17 cellular contexts compared by ENCODE assay signal in the genomic region with DNA sequence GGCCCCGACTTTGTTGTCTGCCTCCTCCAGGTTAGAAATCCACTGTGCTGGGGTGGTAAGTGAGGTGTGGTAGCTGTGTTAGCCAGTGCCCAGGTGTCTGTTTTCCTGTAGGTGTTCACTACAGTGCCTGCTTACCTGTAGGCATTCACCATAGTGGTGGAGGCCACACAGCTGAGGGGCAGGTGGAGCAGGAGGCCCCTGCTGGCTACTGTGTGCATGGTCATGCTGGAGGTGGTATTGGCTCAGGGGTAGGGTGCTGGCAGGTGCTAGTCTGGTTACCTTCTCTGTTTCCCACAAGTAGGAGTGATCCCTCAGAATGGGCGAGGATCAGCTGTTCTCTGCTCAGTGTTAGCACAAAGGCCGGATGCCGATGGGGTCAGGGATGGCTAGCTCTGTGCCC.
DNase-seq lines count a peak whose midpoint lies in the region; ATAC-seq, FAIRE-seq and TF ChIP-seq lines count a peak whose summit lies in the region.
"Had no signal": no experiment of that assay in that cellular context is flagged by ENCODE, and none has a peak within 500 bp of the region (broad histone marks: within the 10 kb centered on the region; RNA-seq: fewer than 3 reads in every experiment).

No MANE protein-coding gene starts in this region.

- BruUV-seq in HepG2 (replicated peaks; lab: Mats Ljungman, UMichigan): no TSS peak

- H3K23ac ChIP-seq in H9 (ENCODE audit: insufficient read length, low read depth, low read length): no peak overlapping the region

- POLR2A ChIA-PET in HepG2 (lab: Yijun Ruan, JAX): no interaction called here

- intact Hi-C loops in HepG2 (cut with micrococcal nuclease; ENCODE audit: unreplicated experiment): no loop called here
- intact Hi-C loops in aorta (cut with DNase I): no loop called here

- no peaks in the 10 kb centered on the region for H3K4me1 Mint-ChIP-seq in H9
- no peaks in the 10 kb centered on the region for H3K4me1 Mint-ChIP-seq in endodermal cell
- no peaks in the 10 kb centered on the region for H3K4me1 Mint-ChIP-seq in stimulated activated memory B cell treated with anti-CD40 and anti-IgM and Interleukin-4, amounts not matched to agents 10 μg/mL and 1 μg/mL and 100 μg/mL, for 72 hours
- H3K4me1 Mint-ChIP-seq: CD4-positive, CD25-positive, alpha-beta regulatory T cell; CD8-positive, alpha-beta memory T cell had no signal

- no peak overlapping the region for H4K8ac ChIP-seq in H9 (replicated peaks; ENCODE audit: insufficient read length, low read depth, low read length)

- no peaks in the 10 kb centered on the region for H3K9me3 ChIP-seq in H9 (ENCODE audit: control insufficient read depth, low read depth, low read length)
- peaks cover 22% of the 10 kb centered on the region for H3K9me3 ChIP-seq in endodermal cell (ENCODE audit: control insufficient read depth, low read length)
- no peaks in the 10 kb centered on the region for H3K9me3 ChIP-seq in HepG2 (ENCODE audit: low read length)
- no peaks in the 10 kb centered on the region for H3K9me3 ChIP-seq in aorta (ENCODE audit: control insufficient read depth, low read length)
- H3K9me3 ChIP-seq: BE2C had no signal

- H3K27me3 Mint-ChIP-seq in H9 (ENCODE audit: low read depth) (no peaks in the 10 kb centered on the region), endodermal cell (ENCODE audit: insufficient read depth) (no peaks in the 10 kb centered on the region)
- no peaks in the 10 kb centered on the region for H3K27me3 Mint-ChIP-seq in stimulated activated memory B cell treated with anti-CD40 and anti-IgM and Interleukin-4, amounts not matched to agents 10 μg/mL and 1 μg/mL and 100 μg/mL, for 72 hours
- H3K27me3 Mint-ChIP-seq: CD4-positive, CD25-positive, alpha-beta regulatory T cell had no signal

- no peak for TF ChIP-seq EP300 in HepG2 (IDR thresholded peaks at IDR 0.05; ENCODE audit: low read depth in 2 of 2, low read length in 2 of 2)
- TF ChIP-seq EP300 in HepG2 (CRISPR knock-in tag; IDR thresholded peaks at IDR 0.05; ENCODE audit: borderline replicate concordance): no peak

- no CpG with 5 or more reads among the region's 4 CpGs for WGBS in H9 (ENCODE audit: extremely low coverage, insufficient read length, low lambda C conversion rate)
- WGBS in endodermal cell (ENCODE audit: insufficient coverage in 1 of 2, insufficient read length in 1 of 2), 2 experiments: 91 to 94% methylated on average over 4 of the region's 4 CpGs
- 61% methylated on average over 3 of the region's 4 CpGs for WGBS in HepG2 (ENCODE audit: low lambda C conversion rate)
- 89 to 92% methylated on average over 4 of the region's 4 CpGs for WGBS in aorta, 2 donors

- no peak overlapping the region for H4K91ac ChIP-seq in H9 (ENCODE audit: insufficient read length, low read depth, low read length)

- H4K5ac ChIP-seq in H9 (ENCODE audit: insufficient read length, low read depth, low read length): no peak overlapping the region

- H3K9me3 Mint-ChIP-seq in H9 (peaks cover 37% of the 10 kb centered on the region in 2 experiments), endodermal cell (peaks cover 28% of the 10 kb centered on the region)
- H3K9me3 Mint-ChIP-seq in stimulated activated memory B cell treated with anti-CD40 and anti-IgM and Interleukin-4, amounts not matched to agents 10 μg/mL and 1 μg/mL and 100 μg/mL, for 72 hours: peaks cover 22% of the 10 kb centered on the region

- H3K27ac ChIP-seq in H9 (ENCODE audit: insufficient read length, low read depth, low read length) (no peak overlapping the region), endodermal cell (ENCODE audit: low read depth, low read length) (no peak overlapping the region), HepG2 (ENCODE audit: extremely low read length, insufficient read depth, low read length) (no peak overlapping the region), aorta (ENCODE audit: low read depth in 1 of 2, low read length in 2 of 2) (no peak overlapping the region)

- H3T11ph ChIP-seq in H9 (ENCODE audit: low read length): no peak overlapping the region

- no peak overlapping the region for H2BK15ac ChIP-seq in H9 (ENCODE audit: low read depth, low read length)

- H3K56ac ChIP-seq in H9 (ENCODE audit: insufficient read length, low read depth, low read length): no peak overlapping the region

- H3K79me1 ChIP-seq in H9 (ENCODE audit: insufficient read depth, low read depth, low read length, poor library complexity, severe bottlenecking): no peaks in the 10 kb centered on the region

- no peak overlapping the region for H2BK12ac ChIP-seq in H9 (ENCODE audit: insufficient read length, low read depth, low read length)

- H2AFZ ChIP-seq in H9 (ENCODE audit: low read length): no peak overlapping the region
- no peak overlapping the region for H2AFZ ChIP-seq in HepG2 (ENCODE audit: low read length)

- no peak overlapping the region for H3K18ac ChIP-seq in H9 (ENCODE audit: insufficient read length, low read depth, low read length)

- H3K4me2 ChIP-seq in H9 (ENCODE audit: insufficient read depth, insufficient read length, low read length) (no peak overlapping the region), HepG2 (ENCODE audit: low read depth, low read length) (no peak overlapping the region)

- ATAC-seq in HepG2 (peak; percentile 59), aorta (ENCODE audit: low FRiP score) (peak; percentile 48)
- no peak for ATAC-seq in stimulated activated memory B cell treated with anti-CD40 and anti-IgM and Interleukin-4, amounts not matched to agents 10 μg/mL and 1 μg/mL and 100 μg/mL, for 72 hours
- ATAC-seq: GM12878 had no signal

- no peak for TF ChIP-seq POLR2A in HepG2 (IDR thresholded peaks at IDR 0.05; ENCODE audit: insufficient read depth in 1 of 2, low read depth in 2 of 2, low read length in 2 of 2)

- no peak overlapping the region for H3K14ac ChIP-seq in H9 (ENCODE audit: insufficient read depth, low read length)

- H3K4me3 Mint-ChIP-seq in H9 (no peak overlapping the region), endodermal cell (no peak overlapping the region)
- no peak overlapping the region for H3K4me3 Mint-ChIP-seq in stimulated activated memory B cell treated with anti-CD40 and anti-IgM and Interleukin-4, amounts not matched to agents 10 μg/mL and 1 μg/mL and 100 μg/mL, for 72 hours
- H3K4me3 Mint-ChIP-seq: CD4-positive, CD25-positive, alpha-beta regulatory T cell; CD8-positive, alpha-beta memory T cell had no signal

- DNase-seq in H9 (no peak), endodermal cell (peak; percentile 58), HepG2 (ENCODE audit: low spot score) (no peak), aorta (peak in 1 of 2 donors; percentile 26), SKM-1 (lab: John Stamatoyannopoulos, UW; ENCODE audit: unreplicated experiment) (no peak), NCI-H345 treated with DMSO at 0.1 percent for 48 hours (lab: John Stamatoyannopoulos, UW; ENCODE audit: unreplicated experiment) (no peak)
- DNase-seq: BE2C; C1 segment of cervical spinal cord; Caco-2; CD4-positive, CD25-positive, alpha-beta regulatory T cell; CD8-positive, alpha-beta memory T cell; DMS153; DMS79 treated with DMSO at 0.1 percent for 48 hours; HCEC 1CT; KG1 had no signal

- H3K4me3 ChIP-seq in endodermal cell (ENCODE audit: low read length): no peak overlapping the region
- no peak overlapping the region for H3K4me3 ChIP-seq in HepG2 (replicated peaks in 1 of 3; ENCODE audit: insufficient read depth in 1 of 3, low read depth in 2 of 3, low read length in 3 of 3)
- no peak overlapping the region for H3K4me3 ChIP-seq in aorta (ENCODE audit: low read length in 2 of 2)
- H3K4me3 ChIP-seq: GM12878 had no signal

- no peak overlapping the region for H2BK20ac ChIP-seq in H9 (ENCODE audit: low read depth, low read length, poor library complexity, severe bottlenecking)

- H4K20me1 ChIP-seq in H9 (ENCODE audit: control insufficient read depth, insufficient read depth, insufficient read length) (no peaks in the 10 kb centered on the region), HepG2 (ENCODE audit: insufficient read depth, low read length) (no peaks in the 10 kb centered on the region)

- in situ Hi-C loops in HepG2 (cut with HindIII; ENCODE audit: extremely low pct_ligation_motif_present, low pct_unique_long_range_greater_than_20kb): no loop called here

- H3K23me2 ChIP-seq in H9 (ENCODE audit: insufficient read length, low read depth, low read length, poor library complexity, severe bottlenecking): no peaks in the 10 kb centered on the region

- H3K27ac Mint-ChIP-seq in H9 (no peak overlapping the region; a peak in 1 of 7 replicates), endodermal cell (no peak overlapping the region)
- H3K27ac Mint-ChIP-seq in stimulated activated memory B cell treated with anti-CD40 and anti-IgM and Interleukin-4, amounts not matched to agents 10 μg/mL and 1 μg/mL and 100 μg/mL, for 72 hours: no peak overlapping the region
- H3K27ac Mint-ChIP-seq: CD4-positive, CD25-positive, alpha-beta regulatory T cell; CD8-positive, alpha-beta memory T cell had no signal

- CTCF ChIA-PET in HepG2 (lab: Yijun Ruan, JAX; ENCODE audit: low intra/inter-chr PET ratio, low total read pairs): no interaction called here

- H3K27me3 ChIP-seq in H9 (ENCODE audit: insufficient read depth, low read length): no peaks in the 10 kb centered on the region
- H3K27me3 ChIP-seq in endodermal cell (ENCODE audit: control insufficient read depth, insufficient read depth, low read length, poor library complexity, severe bottlenecking): no peaks in the 10 kb centered on the region
- no peaks in the 10 kb centered on the region for H3K27me3 ChIP-seq in HepG2 (ENCODE audit: control insufficient read depth in 1 of 2, insufficient read depth in 2 of 2, low read length in 2 of 2)
- H3K27me3 ChIP-seq in aorta (ENCODE audit: control insufficient read depth in 1 of 2, insufficient read depth in 2 of 2, low read length in 1 of 2): no peaks in the 10 kb centered on the region
- H3K27me3 ChIP-seq: BE2C had no signal

- H3K36me3 ChIP-seq in endodermal cell (ENCODE audit: control insufficient read depth, insufficient read depth, low read length) (no peaks in the 10 kb centered on the region), HepG2 (replicated peaks in 1 of 2; ENCODE audit: control insufficient read depth in 1 of 2, insufficient read depth in 2 of 2, low read length in 2 of 2) (no peaks in the 10 kb centered on the region), aorta (ENCODE audit: control insufficient read depth in 1 of 2, insufficient read depth in 2 of 2, low read length in 1 of 2) (no peaks in the 10 kb centered on the region)
- H3K36me3 ChIP-seq: BE2C had no signal

- H3K79me2 ChIP-seq in H9 (ENCODE audit: insufficient read depth, low read length): no peaks in the 10 kb centered on the region
- no peaks in the 10 kb centered on the region for H3K79me2 ChIP-seq in HepG2 (ENCODE audit: insufficient read depth, low read length)

- H2AK5ac ChIP-seq in H9 (ENCODE audit: insufficient read length, low read length): no peak overlapping the region

- H3K4me1 ChIP-seq in H9 (ENCODE audit: insufficient read depth, low read length): no peaks in the 10 kb centered on the region
- H3K4me1 ChIP-seq in endodermal cell (ENCODE audit: control insufficient read depth, insufficient read depth, low read length): no peaks in the 10 kb centered on the region
- no peaks in the 10 kb centered on the region for H3K4me1 ChIP-seq in HepG2 (ENCODE audit: insufficient read depth, low read length)
- no peaks in the 10 kb centered on the region for H3K4me1 ChIP-seq in aorta (ENCODE audit: control insufficient read depth in 1 of 2, insufficient read depth in 2 of 2, low read length in 2 of 2)
- H3K4me1 ChIP-seq: BE2C, Caco-2 had no signal

- H3K4ac ChIP-seq in H9 (ENCODE audit: low read depth, low read length): no peak overlapping the region

- H2BK5ac ChIP-seq in H9 (ENCODE audit: insufficient read length, low read length): no peak overlapping the region

- no peak overlapping the region for H2BK120ac ChIP-seq in H9 (ENCODE audit: low read depth, low read length, poor library complexity, severe bottlenecking)

- peaks cover 0 to 8% (median 4%) of the 10 kb centered on the region in 3 experiments; a peak in 5 of 7 replicates for H3K36me3 Mint-ChIP-seq in H9 (ENCODE audit: insufficient read depth in 1 of 3, low read depth in 3 of 3)
- peaks cover 2% of the 10 kb centered on the region for H3K36me3 Mint-ChIP-seq in endodermal cell (ENCODE audit: low read depth)
- no peaks in the 10 kb centered on the region for H3K36me3 Mint-ChIP-seq in stimulated activated memory B cell treated with anti-CD40 and anti-IgM and Interleukin-4, amounts not matched to agents 10 μg/mL and 1 μg/mL and 100 μg/mL, for 72 hours
- H3K36me3 Mint-ChIP-seq: CD4-positive, CD25-positive, alpha-beta regulatory T cell; CD8-positive, alpha-beta memory T cell had no signal

- H3K9ac ChIP-seq in H9 (ENCODE audit: extremely low read depth, insufficient read length, low read length) (no peak overlapping the region), endodermal cell (ENCODE audit: extremely low read depth, low read length, poor library complexity, severe bottlenecking) (no peak overlapping the region), HepG2 (ENCODE audit: insufficient read depth, low read depth, low read length) (no peak overlapping the region)

- no peak for FAIRE-seq in HepG2 (lab: Jason Lieb, UNC)
- FAIRE-seq: GM12878 had no signal

- TF ChIP-seq CTCF in H9 (conservative IDR thresholded peaks at IDR 0.05) (peak; percentile 25; the same call in 1 of the 3 replicates), endodermal cell (conservative IDR thresholded peaks at IDR 0.05) (peak; percentile 56), HepG2 (CRISPR knock-in tag; IDR thresholded peaks at IDR 0.05) (no peak)

- TF ChIP-seq RAD21 in HepG2 (CRISPR knock-in tag; IDR thresholded peaks at IDR 0.05): no peak
